1 cellular context compared by ENCODE assay signal in the genomic region with DNA sequence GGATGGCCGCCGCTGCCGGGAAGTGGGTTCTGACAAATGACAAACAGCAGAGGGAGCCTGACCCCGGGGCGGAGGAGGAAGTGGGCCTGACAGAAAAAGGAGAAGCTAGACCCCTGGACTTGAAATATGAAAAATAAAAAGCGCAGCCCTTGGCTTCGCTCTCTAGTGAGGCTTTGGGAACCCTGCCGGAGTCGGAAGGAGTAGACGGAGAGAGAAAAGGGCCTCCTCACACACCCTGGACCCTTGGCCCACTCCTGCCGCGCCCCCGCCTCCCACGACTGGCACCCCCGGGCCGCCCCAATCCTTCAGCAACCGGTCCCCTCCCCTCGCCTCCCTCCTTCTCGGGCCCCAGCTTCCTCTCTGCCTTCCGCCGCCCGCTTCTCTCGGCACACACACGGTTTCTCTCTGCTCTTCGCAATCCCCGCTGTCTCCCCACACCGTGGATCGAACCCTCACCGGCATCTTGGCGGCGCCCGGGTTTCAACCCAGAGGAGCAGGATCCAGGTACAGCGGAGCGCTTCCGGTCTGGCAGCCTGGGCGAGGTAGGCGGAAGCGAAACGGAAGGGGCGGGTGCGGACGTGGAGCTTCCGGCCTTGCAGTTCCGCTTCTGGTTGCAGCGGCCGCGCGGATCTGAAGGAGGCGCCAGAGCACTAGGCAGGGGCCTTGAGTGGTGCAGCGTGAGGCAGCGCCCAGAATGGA.
TF ChIP-seq lines count a peak whose summit lies in the region.

Gene ARPC3 (minus strand): TSS at position 539 of the 699 bp plus-strand sequence. CDS start 77 bp downstream, at position 462.

TF ChIP-seq in HepG2, 621 proteins besides CTCF, POLR2A, EP300 and RAD21 (continued from another document and continues in another):
- TF ChIP-seq PCBP2 (optimal IDR thresholded peaks at IDR 0.05; ENCODE audit: low read depth, low read length, poor library complexity, severe bottlenecking) (no peak), ZKSCAN1 (IDR thresholded peaks at IDR 0.05; ENCODE audit: low read length) (no peak), SP5 (CRISPR knock-in tag; IDR thresholded peaks at IDR 0.05; ENCODE audit: borderline replicate concordance, low read depth) (peak; percentile 79), SOX13 (IDR thresholded peaks at IDR 0.05) (no peak), SOX13 (CRISPR knock-in tag; conservative IDR thresholded peaks at IDR 0.05 in 1 of 2, IDR thresholded peaks at IDR 0.05 in 1 of 2) (peak in 1 of 2 experiments; percentile 19; a peak in 1 of 4 replicates), ZNF138 (CRISPR knock-in tag; IDR thresholded peaks at IDR 0.05; ENCODE audit: low read depth) (peak; percentile 80; the same call in 1 of the 2 replicates), NR2C2 (CRISPR knock-in tag; IDR thresholded peaks at IDR 0.05; ENCODE audit: borderline replicate concordance) (peak; percentile 77; the same call in 1 of the 2 replicates), ZNF652 (CRISPR knock-in tag; IDR thresholded peaks at IDR 0.05; ENCODE audit: borderline replicate concordance, low read depth) (no peak), ZNF253 (CRISPR knock-in tag; IDR thresholded peaks at IDR 0.05; ENCODE audit: borderline replicate concordance) (no peak), ZNF446 (CRISPR knock-in tag; IDR thresholded peaks at IDR 0.05) (peak; percentile 74; the same call in 1 of the 2 replicates), PAX8 (CRISPR knock-in tag; IDR thresholded peaks at IDR 0.05; ENCODE audit: borderline replicate concordance) (no peak), ZNF564 (CRISPR knock-in tag; IDR thresholded peaks at IDR 0.05) (0 out of 2 replicates have a peak, but pooled peaks have one; percentile 40), HOXA5 (CRISPR knock-in tag; IDR thresholded peaks at IDR 0.05) (peak; percentile 33; the same call in 1 of the 2 replicates), ZBTB26 (CRISPR knock-in tag; IDR thresholded peaks at IDR 0.05; ENCODE audit: borderline replicate concordance) (no peak), NKX3-1 (CRISPR knock-in tag; IDR thresholded peaks at IDR 0.05) (no peak), ZNF703 (CRISPR knock-in tag; IDR thresholded peaks at IDR 0.05; ENCODE audit: borderline replicate concordance) (no peak), GTF3A (CRISPR knock-in tag; conservative IDR thresholded peaks at IDR 0.05) (0 out of 2 replicates have a peak, but pooled peaks have one; percentile 49), ZNF674 (CRISPR knock-in tag; IDR thresholded peaks at IDR 0.05; ENCODE audit: low read depth) (0 out of 2 replicates have a peak, but pooled peaks have one; percentile 31), CCAR2 (optimal IDR thresholded peaks at IDR 0.05; ENCODE audit: low read depth, low read length) (no peak), JDP2 (CRISPR knock-in tag; IDR thresholded peaks at IDR 0.05; ENCODE audit: borderline replicate concordance) (no peak), RXRB (CRISPR knock-in tag; IDR thresholded peaks at IDR 0.05; ENCODE audit: borderline replicate concordance) (peak; percentile 35; the same call in 1 of the 2 replicates), ZNF235 (CRISPR knock-in tag; IDR thresholded peaks at IDR 0.05; ENCODE audit: borderline replicate concordance) (peak; percentile 86; the same call in 1 of the 2 replicates), ETV6 (CRISPR knock-in tag; conservative IDR thresholded peaks at IDR 0.05) (peak; percentile 98), YEATS2 (CRISPR knock-in tag; IDR thresholded peaks at IDR 0.05; ENCODE audit: borderline replicate concordance) (peak; percentile 82; the same call in 1 of the 2 replicates), ZNF17 (CRISPR knock-in tag; IDR thresholded peaks at IDR 0.05) (no peak), ZNF362 (CRISPR knock-in tag; IDR thresholded peaks at IDR 0.05; ENCODE audit: borderline replicate concordance) (no peak), MYC (CRISPR knock-in tag; IDR thresholded peaks at IDR 0.05; ENCODE audit: borderline replicate concordance) (peak; percentile 82), HNRNPLL (IDR thresholded peaks at IDR 0.05; ENCODE audit: low read depth, low read length, poor library complexity, severe bottlenecking) (peak; percentile 66), SALL1 (CRISPR knock-in tag; IDR thresholded peaks at IDR 0.05) (peak; percentile 79), KLF15 (CRISPR knock-in tag; IDR thresholded peaks at IDR 0.05; ENCODE audit: borderline replicate concordance) (no peak), RELA (CRISPR knock-in tag; IDR thresholded peaks at IDR 0.05) (peak; percentile 85; the same call in 1 of the 2 replicates), CREB1 (IDR thresholded peaks at IDR 0.05) (peak; percentile 28; the same call in 1 of the 2 replicates), CREB1 (CRISPR knock-in tag; IDR thresholded peaks at IDR 0.05) (peak; percentile 75), FOXK1 (CRISPR knock-in tag; IDR thresholded peaks at IDR 0.05; ENCODE audit: borderline replicate concordance, low read depth) (peak; percentile 63; the same call in 1 of the 2 replicates), ZNF207 (IDR thresholded peaks at IDR 0.05; ENCODE audit: borderline replicate concordance) (0 out of 2 replicates have a peak, but pooled peaks have one; percentile 44)
- TF ChIP-seq, protein P1, sequence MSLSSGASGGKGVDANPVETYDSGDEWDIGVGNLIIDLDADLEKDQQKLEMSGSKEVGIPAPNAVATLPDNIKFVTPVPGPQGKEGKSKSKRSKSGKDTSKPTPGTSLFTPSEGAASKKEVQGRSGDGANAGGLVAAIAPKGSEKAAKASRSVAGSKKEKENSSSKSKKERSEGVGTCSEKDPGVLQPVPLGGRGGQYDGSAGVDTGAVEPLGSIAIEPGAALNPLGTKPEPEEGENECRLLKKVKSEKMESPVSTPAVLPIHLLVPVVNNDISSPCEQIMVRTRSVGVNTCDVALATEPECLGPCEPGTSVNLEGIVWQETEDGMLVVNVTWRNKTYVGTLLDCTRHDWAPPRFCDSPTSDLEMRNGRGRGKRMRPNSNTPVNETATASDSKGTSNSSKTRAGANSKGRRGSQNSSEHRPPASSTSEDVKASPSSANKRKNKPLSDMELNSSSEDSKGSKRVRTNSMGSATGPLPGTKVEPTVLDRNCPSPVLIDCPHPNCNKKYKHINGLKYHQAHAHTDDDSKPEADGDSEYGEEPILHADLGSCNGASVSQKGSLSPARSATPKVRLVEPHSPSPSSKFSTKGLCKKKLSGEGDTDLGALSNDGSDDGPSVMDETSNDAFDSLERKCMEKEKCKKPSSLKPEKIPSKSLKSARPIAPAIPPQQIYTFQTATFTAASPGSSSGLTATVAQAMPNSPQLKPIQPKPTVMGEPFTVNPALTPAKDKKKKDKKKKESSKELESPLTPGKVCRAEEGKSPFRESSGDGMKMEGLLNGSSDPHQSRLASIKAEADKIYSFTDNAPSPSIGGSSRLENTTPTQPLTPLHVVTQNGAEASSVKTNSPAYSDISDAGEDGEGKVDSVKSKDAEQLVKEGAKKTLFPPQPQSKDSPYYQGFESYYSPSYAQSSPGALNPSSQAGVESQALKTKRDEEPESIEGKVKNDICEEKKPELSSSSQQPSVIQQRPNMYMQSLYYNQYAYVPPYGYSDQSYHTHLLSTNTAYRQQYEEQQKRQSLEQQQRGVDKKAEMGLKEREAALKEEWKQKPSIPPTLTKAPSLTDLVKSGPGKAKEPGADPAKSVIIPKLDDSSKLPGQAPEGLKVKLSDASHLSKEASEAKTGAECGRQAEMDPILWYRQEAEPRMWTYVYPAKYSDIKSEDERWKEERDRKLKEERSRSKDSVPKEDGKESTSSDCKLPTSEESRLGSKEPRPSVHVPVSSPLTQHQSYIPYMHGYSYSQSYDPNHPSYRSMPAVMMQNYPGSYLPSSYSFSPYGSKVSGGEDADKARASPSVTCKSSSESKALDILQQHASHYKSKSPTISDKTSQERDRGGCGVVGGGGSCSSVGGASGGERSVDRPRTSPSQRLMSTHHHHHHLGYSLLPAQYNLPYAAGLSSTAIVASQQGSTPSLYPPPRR (CRISPR knock-in tag; IDR thresholded peaks at IDR 0.05; ENCODE audit: borderline replicate concordance), result no peak; the same call in 1 of the 2 replicates
- TF ChIP-seq, protein P2, sequence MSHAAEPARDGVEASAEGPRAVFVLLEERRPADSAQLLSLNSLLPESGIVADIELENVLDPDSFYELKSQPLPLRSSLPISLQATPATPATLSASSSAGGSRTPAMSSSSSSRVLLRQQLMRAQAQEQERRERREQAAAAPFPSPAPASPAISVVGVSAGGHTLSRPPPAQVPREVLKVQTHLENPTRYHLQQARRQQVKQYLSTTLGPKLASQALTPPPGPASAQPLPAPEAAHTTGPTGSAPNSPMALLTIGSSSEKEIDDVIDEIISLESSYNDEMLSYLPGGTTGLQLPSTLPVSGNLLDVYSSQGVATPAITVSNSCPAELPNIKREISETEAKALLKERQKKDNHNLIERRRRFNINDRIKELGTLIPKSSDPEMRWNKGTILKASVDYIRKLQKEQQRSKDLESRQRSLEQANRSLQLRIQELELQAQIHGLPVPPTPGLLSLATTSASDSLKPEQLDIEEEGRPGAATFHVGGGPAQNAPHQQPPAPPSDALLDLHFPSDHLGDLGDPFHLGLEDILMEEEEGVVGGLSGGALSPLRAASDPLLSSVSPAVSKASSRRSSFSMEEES (CRISPR knock-in tag; IDR thresholded peaks at IDR 0.05), result peak; percentile 17; the same call in 1 of the 2 replicates
- TF ChIP-seq, protein P3, sequence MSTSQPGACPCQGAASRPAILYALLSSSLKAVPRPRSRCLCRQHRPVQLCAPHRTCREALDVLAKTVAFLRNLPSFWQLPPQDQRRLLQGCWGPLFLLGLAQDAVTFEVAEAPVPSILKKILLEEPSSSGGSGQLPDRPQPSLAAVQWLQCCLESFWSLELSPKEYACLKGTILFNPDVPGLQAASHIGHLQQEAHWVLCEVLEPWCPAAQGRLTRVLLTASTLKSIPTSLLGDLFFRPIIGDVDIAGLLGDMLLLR (CRISPR knock-in tag; IDR thresholded peaks at IDR 0.05), result no peak
- TF ChIP-seq, protein P4, sequence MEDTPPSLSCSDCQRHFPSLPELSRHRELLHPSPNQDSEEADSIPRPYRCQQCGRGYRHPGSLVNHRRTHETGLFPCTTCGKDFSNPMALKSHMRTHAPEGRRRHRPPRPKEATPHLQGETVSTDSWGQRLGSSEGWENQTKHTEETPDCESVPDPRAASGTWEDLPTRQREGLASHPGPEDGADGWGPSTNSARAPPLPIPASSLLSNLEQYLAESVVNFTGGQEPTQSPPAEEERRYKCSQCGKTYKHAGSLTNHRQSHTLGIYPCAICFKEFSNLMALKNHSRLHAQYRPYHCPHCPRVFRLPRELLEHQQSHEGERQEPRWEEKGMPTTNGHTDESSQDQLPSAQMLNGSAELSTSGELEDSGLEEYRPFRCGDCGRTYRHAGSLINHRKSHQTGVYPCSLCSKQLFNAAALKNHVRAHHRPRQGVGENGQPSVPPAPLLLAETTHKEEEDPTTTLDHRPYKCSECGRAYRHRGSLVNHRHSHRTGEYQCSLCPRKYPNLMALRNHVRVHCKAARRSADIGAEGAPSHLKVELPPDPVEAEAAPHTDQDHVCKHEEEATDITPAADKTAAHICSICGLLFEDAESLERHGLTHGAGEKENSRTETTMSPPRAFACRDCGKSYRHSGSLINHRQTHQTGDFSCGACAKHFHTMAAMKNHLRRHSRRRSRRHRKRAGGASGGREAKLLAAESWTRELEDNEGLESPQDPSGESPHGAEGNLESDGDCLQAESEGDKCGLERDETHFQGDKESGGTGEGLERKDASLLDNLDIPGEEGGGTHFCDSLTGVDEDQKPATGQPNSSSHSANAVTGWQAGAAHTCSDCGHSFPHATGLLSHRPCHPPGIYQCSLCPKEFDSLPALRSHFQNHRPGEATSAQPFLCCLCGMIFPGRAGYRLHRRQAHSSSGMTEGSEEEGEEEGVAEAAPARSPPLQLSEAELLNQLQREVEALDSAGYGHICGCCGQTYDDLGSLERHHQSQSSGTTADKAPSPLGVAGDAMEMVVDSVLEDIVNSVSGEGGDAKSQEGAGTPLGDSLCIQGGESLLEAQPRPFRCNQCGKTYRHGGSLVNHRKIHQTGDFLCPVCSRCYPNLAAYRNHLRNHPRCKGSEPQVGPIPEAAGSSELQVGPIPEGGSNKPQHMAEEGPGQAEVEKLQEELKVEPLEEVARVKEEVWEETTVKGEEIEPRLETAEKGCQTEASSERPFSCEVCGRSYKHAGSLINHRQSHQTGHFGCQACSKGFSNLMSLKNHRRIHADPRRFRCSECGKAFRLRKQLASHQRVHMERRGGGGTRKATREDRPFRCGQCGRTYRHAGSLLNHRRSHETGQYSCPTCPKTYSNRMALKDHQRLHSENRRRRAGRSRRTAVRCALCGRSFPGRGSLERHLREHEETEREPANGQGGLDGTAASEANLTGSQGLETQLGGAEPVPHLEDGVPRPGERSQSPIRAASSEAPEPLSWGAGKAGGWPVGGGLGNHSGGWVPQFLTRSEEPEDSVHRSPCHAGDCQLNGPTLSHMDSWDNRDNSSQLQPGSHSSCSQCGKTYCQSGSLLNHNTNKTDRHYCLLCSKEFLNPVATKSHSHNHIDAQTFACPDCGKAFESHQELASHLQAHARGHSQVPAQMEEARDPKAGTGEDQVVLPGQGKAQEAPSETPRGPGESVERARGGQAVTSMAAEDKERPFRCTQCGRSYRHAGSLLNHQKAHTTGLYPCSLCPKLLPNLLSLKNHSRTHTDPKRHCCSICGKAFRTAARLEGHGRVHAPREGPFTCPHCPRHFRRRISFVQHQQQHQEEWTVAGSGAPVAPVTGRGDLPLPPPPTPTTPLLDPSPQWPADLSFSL (CRISPR knock-in tag; IDR thresholded peaks at IDR 0.05), result no peak
- TF ChIP-seq, protein P5, sequence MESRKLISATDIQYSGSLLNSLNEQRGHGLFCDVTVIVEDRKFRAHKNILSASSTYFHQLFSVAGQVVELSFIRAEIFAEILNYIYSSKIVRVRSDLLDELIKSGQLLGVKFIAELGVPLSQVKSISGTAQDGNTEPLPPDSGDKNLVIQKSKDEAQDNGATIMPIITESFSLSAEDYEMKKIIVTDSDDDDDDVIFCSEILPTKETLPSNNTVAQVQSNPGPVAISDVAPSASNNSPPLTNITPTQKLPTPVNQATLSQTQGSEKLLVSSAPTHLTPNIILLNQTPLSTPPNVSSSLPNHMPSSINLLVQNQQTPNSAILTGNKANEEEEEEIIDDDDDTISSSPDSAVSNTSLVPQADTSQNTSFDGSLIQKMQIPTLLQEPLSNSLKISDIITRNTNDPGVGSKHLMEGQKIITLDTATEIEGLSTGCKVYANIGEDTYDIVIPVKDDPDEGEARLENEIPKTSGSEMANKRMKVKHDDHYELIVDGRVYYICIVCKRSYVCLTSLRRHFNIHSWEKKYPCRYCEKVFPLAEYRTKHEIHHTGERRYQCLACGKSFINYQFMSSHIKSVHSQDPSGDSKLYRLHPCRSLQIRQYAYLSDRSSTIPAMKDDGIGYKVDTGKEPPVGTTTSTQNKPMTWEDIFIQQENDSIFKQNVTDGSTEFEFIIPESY (CRISPR knock-in tag; IDR thresholded peaks at IDR 0.05), result 0 out of 2 replicates have a peak, but pooled peaks have one; percentile 51
